ENCODE assay signal across 23 cellular contexts in genomic region chr4:3329887-3330286, GRCh38.
"Had no signal": no experiment of that assay in that cellular context is flagged by ENCODE, and none has a peak within 500 bp of the region (broad histone marks: within the 10 kb centered on the region; RNA-seq: fewer than 3 reads in every experiment).

No MANE protein-coding gene starts in this region.

- H3K36me3 ChIP-seq: ascending aorta, Peyer's patch, SJSA1 had no signal

- H3K27me3 ChIP-seq: ascending aorta, body of pancreas, Peyer's patch, SJSA1 had no signal

- H3K4me3 Mint-ChIP-seq: activated CD4-positive, alpha-beta memory T cell treated with anti-CD3 and anti-CD28 coated beads for 36 hours; activated CD4-positive, alpha-beta T cell treated with anti-CD3 and anti-CD28 coated beads, Interleukin-2, amount 10 ng/mL, durations not matched to agents 7 days and 5 days; activated naive CD8-positive, alpha-beta T cell treated with anti-CD3 and anti-CD28 coated beads, Interleukin-2, amount 50 U/mL, for 24 hours; T-helper 1 cell treated with Interleukin-12 subunit alpha and Interleukin-12 subunit beta and Interleukin-4 antibody, amounts not matched to agents 30 μg/mL and 1 μg/mL, for 36 hours had no signal

- H3K9me3 ChIP-seq: ascending aorta, body of pancreas, Peyer's patch, SJSA1 had no signal

- H3K4me1 ChIP-seq: ascending aorta, body of pancreas, Peyer's patch, SJSA1 had no signal

- DNase-seq: activated CD4-positive, alpha-beta memory T cell treated with anti-CD3 and anti-CD28 coated beads for 36 hours; activated CD4-positive, alpha-beta T cell treated with anti-CD3 and anti-CD28 coated beads, Interleukin-2, amount 10 ng/mL, durations not matched to agents 7 days and 5 days; activated CD4-positive, CD25-positive, alpha-beta regulatory T cell treated with anti-CD3 and anti-CD28 coated beads, Interleukin-2, amount 50 U/mL, for 72 hours; activated naive CD4-positive, alpha-beta T cell treated with Interleukin-2 at 50 U/mL for 16 hours; activated naive CD8-positive, alpha-beta T cell treated with anti-CD3 and anti-CD28 coated beads, Interleukin-2, amount 50 U/mL, for 24 hours; amniotic stem cell; body of pancreas; central memory CD4-positive, alpha-beta T cell; NCI-H1092; NCI-H1417; NCI-H1694; NCI-H2029 treated with DMSO at 0.1 percent for 48 hours; NCI-H510A treated with DMSO at 0.1 percent for 48 hours; NCI-H69; NK-92 treated with Interleukin-12 subunit alpha and Interleukin-12 subunit beta, amount 100 ng/mL, for 24 hours had no signal

- H3K9me3 Mint-ChIP-seq: activated CD4-positive, alpha-beta memory T cell treated with anti-CD3 and anti-CD28 coated beads for 36 hours; activated CD4-positive, alpha-beta T cell treated with anti-CD3 and anti-CD28 coated beads, Interleukin-2, amount 10 ng/mL, durations not matched to agents 7 days and 5 days; T-helper 1 cell treated with Interleukin-12 subunit alpha and Interleukin-12 subunit beta and Interleukin-4 antibody, amounts not matched to agents 30 μg/mL and 1 μg/mL, for 36 hours had no signal

- H3K27ac Mint-ChIP-seq: activated CD4-positive, alpha-beta memory T cell treated with anti-CD3 and anti-CD28 coated beads for 36 hours; activated CD4-positive, alpha-beta T cell treated with anti-CD3 and anti-CD28 coated beads, Interleukin-2, amount 10 ng/mL, durations not matched to agents 7 days and 5 days; activated naive CD4-positive, alpha-beta T cell treated with anti-CD3 and anti-CD28 coated beads, Interleukin-2, amount 50 U/mL, for 72 hours; activated naive CD8-positive, alpha-beta T cell treated with anti-CD3 and anti-CD28 coated beads, Interleukin-2, amount 50 U/mL, for 24 hours; T-helper 1 cell treated with Interleukin-12 subunit alpha and Interleukin-12 subunit beta and Interleukin-4 antibody, amounts not matched to agents 30 μg/mL and 1 μg/mL, for 36 hours had no signal

- H3K4me1 Mint-ChIP-seq: activated CD4-positive, alpha-beta T cell treated with anti-CD3 and anti-CD28 coated beads, Interleukin-2, amount 10 ng/mL, durations not matched to agents 7 days and 5 days had no signal

- H3K4me3 ChIP-seq: ascending aorta, body of pancreas, Peyer's patch, SJSA1 had no signal

- H3K27me3 Mint-ChIP-seq: activated CD4-positive, alpha-beta memory T cell treated with anti-CD3 and anti-CD28 coated beads for 36 hours; activated naive CD8-positive, alpha-beta T cell treated with anti-CD3 and anti-CD28 coated beads, Interleukin-2, amount 50 U/mL, for 24 hours had no signal

- H3K27ac ChIP-seq: ascending aorta, body of pancreas, Peyer's patch, RWPE1, SJSA1 had no signal

- ATAC-seq: activated naive CD4-positive, alpha-beta T cell treated with anti-CD3 and anti-CD28 coated beads, Interleukin-2, amount 50 U/mL, for 72 hours; activated naive CD8-positive, alpha-beta T cell treated with anti-CD3 and anti-CD28 coated beads, Interleukin-2, amount 50 U/mL, for 24 hours; body of pancreas; SK-N-SH treated with all-trans-retinoic acid at 6 μM for 48 hours had no signal

- H3K36me3 Mint-ChIP-seq: activated CD4-positive, alpha-beta memory T cell treated with anti-CD3 and anti-CD28 coated beads for 36 hours; activated naive CD4-positive, alpha-beta T cell treated with anti-CD3 and anti-CD28 coated beads, Interleukin-2, amount 50 U/mL, for 72 hours had no signal

- FAIRE-seq: bronchial epithelial cell had no signal
